10 cellular contexts compared by ENCODE assay signal in the genomic region with DNA sequence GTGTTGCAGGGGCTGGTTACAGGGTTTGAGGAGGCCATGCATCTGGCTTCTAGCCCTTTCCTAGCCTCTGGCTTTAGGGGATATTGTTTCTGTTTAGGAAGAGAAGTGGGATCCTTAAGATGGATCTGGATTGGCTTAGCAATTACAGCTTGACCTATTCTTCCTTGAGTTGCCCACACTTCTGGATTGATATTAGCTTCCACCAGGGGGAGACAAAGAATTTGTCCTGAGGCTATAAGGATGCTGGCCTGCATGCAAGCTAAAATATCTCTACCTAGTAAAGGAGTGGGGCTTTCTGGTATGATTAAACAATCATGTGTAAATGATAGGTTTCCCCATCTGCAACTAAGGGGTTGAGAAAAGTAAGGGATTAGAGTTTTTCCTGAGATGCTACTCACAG.
DNase-seq lines count a peak whose midpoint lies in the region; ATAC-seq, FAIRE-seq and TF ChIP-seq lines count a peak whose summit lies in the region.
"Had no signal": no experiment of that assay in that cellular context is flagged by ENCODE, and none has a peak within 500 bp of the region (broad histone marks: within the 10 kb centered on the region; RNA-seq: fewer than 3 reads in every experiment).

No MANE protein-coding gene starts in this region.

- ATAC-seq in GM19467 (IDR thresholded peaks at IDR 0.05; ENCODE audit: unreplicated experiment) (no peak), HG03139 (IDR thresholded peaks at IDR 0.05; ENCODE audit: unreplicated experiment) (no peak)

- H3K36me3 ChIP-seq in OCI-LY3 (replicated peaks; ENCODE audit: low read depth, low read length) = no peaks in the 10 kb centered on the region

- no peak overlapping the region for H3K9ac ChIP-seq in OCI-LY3 (ENCODE audit: low read length)

- no peaks in the 10 kb centered on the region for H4K20me1 ChIP-seq in OCI-LY3 (ENCODE audit: insufficient read depth, low read length)

- H3K4me2 ChIP-seq in OCI-LY3 (ENCODE audit: low read length) = no peak overlapping the region

- H3K4me1 ChIP-seq in OCI-LY3 (ENCODE audit: low read length) = peaks cover 3% of the 10 kb centered on the region; the same call in 1 of the 2 replicates

- H3K27ac ChIP-seq in OCI-LY3 (ENCODE audit: low read length) = no peak overlapping the region

- FAIRE-seq in GM19239 (lab: Jason Lieb, UNC) = peak; percentile 8

- H2AFZ ChIP-seq in OCI-LY3 (ENCODE audit: low read depth, low read length) = no peak overlapping the region

- H3K9me3 ChIP-seq in OCI-LY3 (ENCODE audit: insufficient read depth, low read length) = no peaks in the 10 kb centered on the region

- no peaks in the 10 kb centered on the region for H3K79me2 ChIP-seq in OCI-LY3 (ENCODE audit: low read length)

- peak; percentile 1 for DNase-seq in COR-L47 (lab: John Stamatoyannopoulos, UW)
- no peak for DNase-seq in GM19239 (ENCODE audit: insufficient read length, low spot score)
- DNase-seq in iPS-NIHi7 (ENCODE audit: extremely low spot score) = peak; percentile 12
- DNase-seq in stimulated activated CD4-positive, alpha-beta T cell treated with anti-CD3 and anti-CD28 coated beads, Interleukin-15, amount 100 ng/mL, for 24 hours = no peak
- DNase-seq in dermis blood vessel endothelial cell = no peak
- DNase-seq: anterior cingulate cortex, H7 had no signal

- H3K27me3 ChIP-seq in OCI-LY3 (ENCODE audit: low read depth, low read length) = no peaks in the 10 kb centered on the region

- peak; percentile 62 for TF ChIP-seq CTCF in OCI-LY3 (IDR thresholded peaks at IDR 0.05; ENCODE audit: low read depth, low read length)

- no peak overlapping the region for H3K4me3 ChIP-seq in OCI-LY3 (ENCODE audit: low read length)

Comparison
In these comparisons a context has a peak if more than half of its experiments do, and no peak if none do; other contexts are left out.
1. DNase-seq: peak in COR-L47 (single experiment) and iPS-NIHi7 (single experiment); none in GM19239 (single experiment), stimulated activated CD4-positive, alpha-beta T cell treated with anti-CD3 and anti-CD28 coated beads, Interleukin-15, amount 100 ng/mL, for 24 hours (single experiment) and dermis blood vessel endothelial cell (single experiment).